In genomic region chr21:43792406-43792805, GRCh38 we compare ENCODE assay signal across 1 cellular context.
TF ChIP-seq lines count a peak whose summit lies in the region.

No MANE protein-coding gene starts in this region.

TF ChIP-seq in K562, 482 proteins besides CTCF, POLR2A, EP300 and RAD21:
- TF ChIP-seq SREBF1 (IDR thresholded peaks at IDR 0.05; ENCODE audit: borderline replicate concordance, low read depth, low read length) (no peak), CEBPZ (IDR thresholded peaks at IDR 0.05; ENCODE audit: borderline replicate concordance, low read depth, low read length) (no peak), SREBF2 (CRISPR knock-in tag; IDR thresholded peaks at IDR 0.05) (no peak), GTF3C2 (IDR thresholded peaks at IDR 0.05; ENCODE audit: borderline replicate concordance, extremely low read depth, insufficient read length) (no peak), ZBTB11 (CRISPR knock-in tag; IDR thresholded peaks at IDR 0.05) (no peak), SMAD1 (IDR thresholded peaks at IDR 0.05; ENCODE audit: low read depth, low read length, partially characterized antibody) (no peak), SRSF9 (IDR thresholded peaks at IDR 0.05; ENCODE audit: borderline replicate concordance, low read depth, low read length) (no peak), HDAC2 (IDR thresholded peaks at IDR 0.05) (no peak), ZBTB17 (CRISPR knock-in tag; IDR thresholded peaks at IDR 0.05) (no peak), TAL1 (IDR thresholded peaks at IDR 0.05) (no peak)
